25 cellular contexts compared by ENCODE assay signal in the genomic region with DNA sequence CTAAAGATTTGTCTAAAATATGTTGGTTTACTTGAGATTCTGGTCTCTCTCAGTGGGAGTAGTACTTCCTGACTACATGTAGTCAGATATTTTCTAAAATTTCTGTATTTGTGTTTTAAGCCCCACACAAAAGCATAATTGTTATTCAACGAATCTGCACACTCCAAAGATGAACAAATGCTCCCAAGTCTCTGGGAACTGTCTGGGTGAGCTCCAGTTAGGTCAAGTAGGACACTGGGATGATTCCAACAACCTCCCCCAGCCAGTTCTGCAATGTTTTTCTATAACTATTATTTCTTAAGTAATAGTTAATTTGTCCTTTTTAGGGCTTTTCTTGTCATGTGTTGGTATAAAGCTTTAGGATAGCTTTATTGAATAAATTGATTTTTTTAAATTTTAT.
DNase-seq lines count a peak whose midpoint lies in the region; ATAC-seq, FAIRE-seq and TF ChIP-seq lines count a peak whose summit lies in the region.
"Had no signal": no experiment of that assay in that cellular context is flagged by ENCODE, and none has a peak within 500 bp of the region (broad histone marks: within the 10 kb centered on the region; RNA-seq: fewer than 3 reads in every experiment).

No MANE protein-coding gene starts in this region.

- H3K4me1 ChIP-seq in subcutaneous abdominal adipose tissue (ENCODE audit: control insufficient read depth in 5 of 5, insufficient read depth in 5 of 5, low read length in 5 of 5): peaks cover 3 to 38% (median 20%) of the 10 kb centered on the region in 5 donors
- H3K4me1 ChIP-seq in gastrocnemius medialis: no peaks in the 10 kb centered on the region
- no peaks in the 10 kb centered on the region for H3K4me1 ChIP-seq in breast epithelium
- H3K4me1 ChIP-seq: A549 had no signal

- in situ Hi-C loops in gastrocnemius medialis (cut with MboI; ENCODE audit: low sequenced_read_pairs in 4 of 4): no loop called here

- ATAC-seq in gastrocnemius medialis: no peak
- ATAC-seq: A549 had no signal

- FAIRE-seq in GM18507 (lab: Jason Lieb, UNC) (peak; percentile 18), endometrium (lab: Jason Lieb, UNC) (peak; percentile 92)
- FAIRE-seq: A549, G401.6, H54 had no signal

- DNase-seq in GM18507 (ENCODE audit: extremely low spot score, insufficient read length, low read depth) (no peak), type B pancreatic cell (ENCODE audit: extremely low spot score, unreplicated experiment) (no peak), gastrocnemius medialis (no peak), breast epithelium (ENCODE audit: low spot score in 2 of 2) (no peak)
- DNase-seq: C1 segment of cervical spinal cord; CD4-positive, alpha-beta memory T cell; COR-L47; DMS53; Karpas-422; NCI-H1092; NCI-H1417 treated with DMSO at 0.1 percent for 48 hours; NCI-H1694 treated with DMSO at 0.1 percent for 48 hours; NCI-H2081; NCI-H2171; NCI-H226; NCI-H510A; NCI-H69; RPMI8226; SHP77 had no signal

- H3K27me3 Mint-ChIP-seq in nephron (ENCODE audit: low read depth): no peaks in the 10 kb centered on the region
- H3K27me3 Mint-ChIP-seq in type B pancreatic cell: no peaks in the 10 kb centered on the region
- H3K27me3 Mint-ChIP-seq: CD4-positive, alpha-beta memory T cell had no signal

- H3K9me3 Mint-ChIP-seq in nephron: no peaks in the 10 kb centered on the region
- no peaks in the 10 kb centered on the region for H3K9me3 Mint-ChIP-seq in type B pancreatic cell

- no peak for TF ChIP-seq CTCF in nephron (IDR thresholded peaks at IDR 0.05; ENCODE audit: unreplicated experiment in 3 of 3)
- TF ChIP-seq CTCF in type B pancreatic cell (conservative IDR thresholded peaks at IDR 0.05): no peak
- no peak for TF ChIP-seq CTCF in gastrocnemius medialis (IDR thresholded peaks at IDR 0.05 in 4 of 5, conservative IDR thresholded peaks at IDR 0.05 in 1 of 5)
- no peak for TF ChIP-seq CTCF in breast epithelium (IDR thresholded peaks at IDR 0.05)

- peaks cover 0 to 2% (median 0%) of the 10 kb centered on the region in 5 donors for H3K9me3 ChIP-seq in subcutaneous abdominal adipose tissue (ENCODE audit: control insufficient read depth in 5 of 5, low read length in 5 of 5)
- no peaks in the 10 kb centered on the region for H3K9me3 ChIP-seq in gastrocnemius medialis
- no peaks in the 10 kb centered on the region for H3K9me3 ChIP-seq in breast epithelium
- H3K9me3 ChIP-seq: A549 had no signal

- no peaks in the 10 kb centered on the region for H3K27me3 ChIP-seq in subcutaneous abdominal adipose tissue (ENCODE audit: control insufficient read depth in 5 of 5, insufficient read depth in 4 of 5, low read length in 5 of 5)
- no peaks in the 10 kb centered on the region for H3K27me3 ChIP-seq in gastrocnemius medialis
- H3K27me3 ChIP-seq in breast epithelium: no peaks in the 10 kb centered on the region

- peak overlapping the region in 2 of 3 experiments; percentile 18 to 85 for H3K27ac Mint-ChIP-seq in nephron
- H3K27ac Mint-ChIP-seq in type B pancreatic cell: no peak overlapping the region
- H3K27ac Mint-ChIP-seq: CD4-positive, alpha-beta memory T cell had no signal

- H3K4me3 Mint-ChIP-seq in nephron: no peak overlapping the region
- H3K4me3 Mint-ChIP-seq in type B pancreatic cell: no peak overlapping the region
- H3K4me3 Mint-ChIP-seq: CD4-positive, alpha-beta memory T cell had no signal

- H3K36me3 Mint-ChIP-seq in nephron (ENCODE audit: low read depth) (no peaks in the 10 kb centered on the region), type B pancreatic cell (no peaks in the 10 kb centered on the region)
- H3K36me3 Mint-ChIP-seq: CD4-positive, alpha-beta memory T cell had no signal

- intact Hi-C loops in gastrocnemius medialis (cut with DNase I; ENCODE audit: low total_unique reads): no loop called here
- intact Hi-C loops in breast epithelium (cut with DNase I; ENCODE audit: low total_unique reads): no loop called here

- peaks cover 10% of the 10 kb centered on the region for H3K4me1 Mint-ChIP-seq in nephron
- no peaks in the 10 kb centered on the region for H3K4me1 Mint-ChIP-seq in type B pancreatic cell (ENCODE audit: unreplicated experiment)

- H3K27ac ChIP-seq in subcutaneous abdominal adipose tissue (ENCODE audit: low read depth, low read length): no peak overlapping the region
- no peak overlapping the region for H3K27ac ChIP-seq in gastrocnemius medialis
- no peak overlapping the region for H3K27ac ChIP-seq in breast epithelium
- H3K27ac ChIP-seq: A549 had no signal

- H3K36me3 ChIP-seq in subcutaneous abdominal adipose tissue (ENCODE audit: control insufficient read depth in 5 of 5, insufficient read depth in 5 of 5, low read length in 5 of 5) (no peaks in the 10 kb centered on the region), gastrocnemius medialis (no peaks in the 10 kb centered on the region), breast epithelium (no peaks in the 10 kb centered on the region)

- peak overlapping the region; percentile 3 to 64 (median 47) for H3K4me3 ChIP-seq in subcutaneous abdominal adipose tissue (ENCODE audit: low read depth in 1 of 5, low read length in 5 of 5)
- H3K4me3 ChIP-seq in gastrocnemius medialis: no peak overlapping the region
- no peak overlapping the region for H3K4me3 ChIP-seq in breast epithelium
- H3K4me3 ChIP-seq: A549 had no signal

- H3K9ac ChIP-seq in subcutaneous abdominal adipose tissue (ENCODE audit: low read length in 5 of 5): peak overlapping the region in 1 of 5 donors; percentile 32

- no peak for TF ChIP-seq POLR2A in gastrocnemius medialis (IDR thresholded peaks at IDR 0.05)
- TF ChIP-seq POLR2A in breast epithelium (IDR thresholded peaks at IDR 0.05): no peak

Comparison
In these comparisons a context has a peak if more than half of its experiments do, and no peak if none do; other contexts are left out.
1. H3K4me3 ChIP-seq: peak in subcutaneous abdominal adipose tissue (5 of 5); none in gastrocnemius medialis (0 of 4) and breast epithelium (0 of 3).